ENCODE assay signal across 19 cellular contexts in the genomic region with DNA sequence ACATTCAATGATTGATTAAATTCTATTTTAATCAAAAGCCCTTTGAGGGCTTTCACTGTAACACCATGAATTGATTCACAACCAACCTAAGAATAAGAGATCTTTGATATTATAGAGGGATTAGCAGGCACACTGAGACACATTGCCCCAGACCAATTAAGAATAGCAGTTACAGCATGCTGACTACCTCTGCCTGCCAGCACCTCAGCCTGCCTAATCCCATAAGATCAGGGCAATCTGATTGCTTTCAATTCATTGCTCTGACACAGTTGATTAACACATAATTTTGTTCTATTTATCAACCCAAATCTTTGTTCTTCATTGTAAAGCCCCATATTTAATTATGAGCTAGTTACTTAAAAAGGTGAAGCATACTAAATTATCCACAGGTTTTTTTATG.
"Had no signal": no experiment of that assay in that cellular context is flagged by ENCODE, and none has a peak within 500 bp of the region (broad histone marks: within the 10 kb centered on the region; RNA-seq: fewer than 3 reads in every experiment).

No MANE protein-coding gene starts in this region.

- FAIRE-seq: endometrium, frontal cortex had no signal

- ATAC-seq: esophagus mucosa, heart right ventricle, left lobe of liver, natural killer cell had no signal

- H3K4me1 ChIP-seq: heart right ventricle, parathyroid adenoma, prostate gland, right atrium auricular region, sigmoid colon, stomach had no signal

- H3K4me3 ChIP-seq: heart right ventricle, prostate gland, right atrium auricular region, sigmoid colon, skin epidermis, stomach had no signal

- H2AFZ ChIP-seq: parathyroid adenoma had no signal

- H3K79me2 ChIP-seq: parathyroid adenoma had no signal

- H3K4me3 Mint-ChIP-seq: mesothelial cell of epicardium, natural killer cell had no signal

- H3K27ac Mint-ChIP-seq: mesothelial cell of epicardium, natural killer cell had no signal

- DNase-seq: effector memory CD4-positive, alpha-beta T cell; heart right ventricle; hypothalamus; islet precursor cell; mammary epithelial cell; natural killer cell; sigmoid colon; stimulated activated naive CD4-positive, alpha-beta T cell; stomach; trophoblast cell had no signal

- H3K9ac ChIP-seq: parathyroid adenoma had no signal

- H3K4me1 Mint-ChIP-seq: mesothelial cell of epicardium, natural killer cell had no signal

- H3K9me3 ChIP-seq: prostate gland, right atrium auricular region, sigmoid colon had no signal

- H3K27ac ChIP-seq: heart right ventricle, parathyroid adenoma, prostate gland, right atrium auricular region, sigmoid colon, skin epidermis, stomach had no signal

- H3K36me3 Mint-ChIP-seq: mesothelial cell of epicardium, natural killer cell had no signal

- H3K36me3 ChIP-seq: heart right ventricle, prostate gland, right atrium auricular region, sigmoid colon, stomach had no signal

- H3K27me3 ChIP-seq: heart right ventricle, right atrium auricular region, sigmoid colon, stomach had no signal
